1 cellular context compared by ENCODE assay signal in the genomic region with DNA sequence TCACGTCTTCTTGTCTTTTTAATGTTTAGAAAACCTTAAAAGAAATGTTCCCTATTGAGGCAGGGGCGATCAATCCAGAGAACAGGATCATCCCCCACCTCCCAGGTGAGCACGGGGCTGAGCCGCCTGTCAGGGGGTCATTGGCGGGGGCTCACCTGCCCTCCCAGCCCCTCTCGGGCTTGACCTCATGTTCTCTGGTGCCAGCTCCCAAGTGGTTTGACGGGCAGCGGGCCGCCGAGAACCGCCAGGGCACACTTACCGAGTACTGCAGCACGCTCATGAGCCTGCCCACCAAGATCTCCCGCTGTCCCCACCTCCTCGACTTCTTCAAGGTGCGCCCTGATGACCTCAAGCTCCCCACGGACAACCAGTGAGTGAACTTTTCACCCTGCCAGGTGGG. TPM values are rescaled to one million over a fixed set of nuclear protein-coding genes. Genes with fewer than 3 reads are reported as not detected.
"Had no signal": no experiment of that assay in that cellular context is flagged by ENCODE, and none has a peak within 500 bp of the region (broad histone marks: within the 10 kb centered on the region; RNA-seq: fewer than 3 reads in every experiment).

No MANE protein-coding gene starts in this region.

RNA-seq across cellular contexts. Expression of gene NCF1, which starts 5.2 kb away (rescaled TPM):
- total RNA-seq: activated CD4-positive, alpha-beta T cell treated with anti-CD3 and anti-CD28 coated beads, Interleukin-2, amount 10 ng/mL, durations not matched to agents 24 days and 14 days had no signal
